16 cellular contexts compared by ENCODE assay signal in the genomic region with DNA sequence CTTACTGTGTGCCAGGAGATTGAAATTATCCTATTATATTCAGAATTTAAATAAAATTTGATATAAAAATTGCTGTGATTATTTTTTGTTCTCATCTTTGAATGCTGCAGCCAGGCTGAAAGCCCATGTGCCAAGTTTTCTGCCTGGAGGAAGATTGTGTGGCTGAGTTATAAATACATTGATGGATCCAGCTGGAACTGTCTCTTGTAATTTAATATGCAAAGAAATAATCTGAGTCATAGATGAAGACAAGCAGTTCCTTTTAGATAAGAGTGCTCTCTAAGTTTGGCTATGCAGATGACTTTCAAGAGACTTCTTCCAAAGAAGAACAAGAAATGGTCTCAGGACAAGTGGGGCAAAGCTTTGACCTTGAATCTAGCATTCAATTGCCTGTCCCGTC.
DNase-seq lines count a peak whose midpoint lies in the region; ATAC-seq and TF ChIP-seq lines count a peak whose summit lies in the region.
"Had no signal": no experiment of that assay in that cellular context is flagged by ENCODE, and none has a peak within 500 bp of the region (broad histone marks: within the 10 kb centered on the region; RNA-seq: fewer than 3 reads in every experiment).

No MANE protein-coding gene starts in this region.

- H3K4me1 ChIP-seq in right atrium auricular region (no peaks in the 10 kb centered on the region), upper lobe of left lung (no peaks in the 10 kb centered on the region)
- H3K4me1 ChIP-seq: A549, parathyroid adenoma had no signal

- CTCF ChIA-PET in activated CD8-positive, alpha-beta T cell treated with anti-CD3 and anti-CD28 coated beads for 36 hours (lab: Charles Lee): no interaction called here

- no peaks in the 10 kb centered on the region for H3K36me3 Mint-ChIP-seq in activated CD8-positive, alpha-beta T cell treated with anti-CD3 and anti-CD28 coated beads for 36 hours (ENCODE audit: low read depth)
- H3K36me3 Mint-ChIP-seq: CD8-positive, alpha-beta T cell had no signal

- no peaks in the 10 kb centered on the region for H3K4me1 Mint-ChIP-seq in activated CD8-positive, alpha-beta T cell treated with anti-CD3 and anti-CD28 coated beads for 36 hours (ENCODE audit: low read depth)

- H3K27ac ChIP-seq in right atrium auricular region (peak overlapping the region in 1 of 2 donors; percentile 51), upper lobe of left lung (no peak overlapping the region)
- H3K27ac ChIP-seq: A549, parathyroid adenoma, VCaP had no signal

- H3K36me3 ChIP-seq in right atrium auricular region (no peaks in the 10 kb centered on the region), upper lobe of left lung (no peaks in the 10 kb centered on the region)

- no peak for TF ChIP-seq POLR2A in upper lobe of left lung (IDR thresholded peaks at IDR 0.05)

- no peak for TF ChIP-seq EP300 in upper lobe of left lung (IDR thresholded peaks at IDR 0.05)

- no peak for TF ChIP-seq CTCF in right atrium auricular region (IDR thresholded peaks at IDR 0.05)
- TF ChIP-seq CTCF in upper lobe of left lung (IDR thresholded peaks at IDR 0.05): no peak
- TF ChIP-seq CTCF in activated CD8-positive, alpha-beta T cell treated with anti-CD3 and anti-CD28 coated beads for 36 hours (IDR thresholded peaks at IDR 0.05): no peak

- H3K4me3 Mint-ChIP-seq in activated CD8-positive, alpha-beta T cell treated with anti-CD3 and anti-CD28 coated beads for 36 hours: no peak overlapping the region
- H3K4me3 Mint-ChIP-seq: CD8-positive, alpha-beta T cell had no signal

- no peaks in the 10 kb centered on the region for H3K27me3 Mint-ChIP-seq in activated CD8-positive, alpha-beta T cell treated with anti-CD3 and anti-CD28 coated beads for 36 hours

- 59 to 74% methylated on average over 1 of the region's 1 CpG for WGBS in upper lobe of left lung, 2 donors

- DNase-seq in Right ventricle myocardium superior: no peak
- DNase-seq in right atrium auricular region (ENCODE audit: low spot score): no peak
- peak; percentile 26 for DNase-seq in dedifferentiated amniotic fluid mesenchymal stem cell (ENCODE audit: extremely low spot score)
- peak; percentile 38 for DNase-seq in inferior parietal cortex (ENCODE audit: extremely low spot score)
- DNase-seq in upper lobe of left lung: no peak
- DNase-seq in activated CD8-positive, alpha-beta T cell treated with anti-CD3 and anti-CD28 coated beads for 36 hours: no peak
- DNase-seq: CD8-positive, alpha-beta T cell; effector CD8-positive, alpha-beta T cell; Kasumi-1; NCI-H1694 treated with DMSO at 0.1 percent for 48 hours; substantia nigra had no signal

- POLR2A ChIA-PET in activated CD8-positive, alpha-beta T cell treated with anti-CD3 and anti-CD28 coated beads for 36 hours (lab: Charles Lee): no interaction called here

- H3K9me3 ChIP-seq in right atrium auricular region: no peaks in the 10 kb centered on the region
- no peaks in the 10 kb centered on the region for H3K9me3 ChIP-seq in upper lobe of left lung
- H3K9me3 ChIP-seq: A549 had no signal

- no peak overlapping the region for H3K27ac Mint-ChIP-seq in activated CD8-positive, alpha-beta T cell treated with anti-CD3 and anti-CD28 coated beads for 36 hours
- H3K27ac Mint-ChIP-seq: CD8-positive, alpha-beta T cell had no signal

- intact Hi-C loops in Right ventricle myocardium superior (cut with DNase I): no loop called here
- intact Hi-C loops in activated CD8-positive, alpha-beta T cell treated with anti-CD3 and anti-CD28 coated beads for 36 hours (cut with micrococcal nuclease): no loop called here

- ATAC-seq in Right ventricle myocardium superior (ENCODE audit: poor library complexity) (peak; percentile 83), upper lobe of left lung (ENCODE audit: low FRiP score in 2 of 2) (no peak), GM18909 (IDR thresholded peaks at IDR 0.05; ENCODE audit: poor library complexity, unreplicated experiment) (no peak), HG03460 (IDR thresholded peaks at IDR 0.05; ENCODE audit: unreplicated experiment) (no peak)
- ATAC-seq in activated CD8-positive, alpha-beta T cell treated with anti-CD3 and anti-CD28 coated beads for 36 hours: no peak
- ATAC-seq: A549; CD8-positive, alpha-beta T cell had no signal

- H3K4me3 ChIP-seq in right atrium auricular region (no peak overlapping the region), upper lobe of left lung (no peak overlapping the region)
- H3K4me3 ChIP-seq: A549 had no signal

- no peaks in the 10 kb centered on the region for H3K27me3 ChIP-seq in right atrium auricular region
- no peaks in the 10 kb centered on the region for H3K27me3 ChIP-seq in upper lobe of left lung

- H3K9me3 Mint-ChIP-seq in activated CD8-positive, alpha-beta T cell treated with anti-CD3 and anti-CD28 coated beads for 36 hours: peaks cover 15% of the 10 kb centered on the region

Comparison
In these comparisons a context has a peak if more than half of its experiments do, and no peak if none do; other contexts are left out.
1. DNase-seq: peak in dedifferentiated amniotic fluid mesenchymal stem cell (single experiment) and inferior parietal cortex (single experiment); none in Right ventricle myocardium superior (single experiment), right atrium auricular region (single experiment), upper lobe of left lung (0 of 2) and activated CD8-positive, alpha-beta T cell treated with anti-CD3 and anti-CD28 coated beads for 36 hours (single experiment).